Comparison of ENCODE assay signal across 11 cellular contexts in genomic region chr12:2640281-2640680, GRCh38.
DNase-seq lines count a peak whose midpoint lies in the region; ATAC-seq and TF ChIP-seq lines count a peak whose summit lies in the region.
"Had no signal": no experiment of that assay in that cellular context is flagged by ENCODE, and none has a peak within 500 bp of the region (broad histone marks: within the 10 kb centered on the region; RNA-seq: fewer than 3 reads in every experiment).

No MANE protein-coding gene starts in this region.

- H3K27me3 ChIP-seq in cardiac muscle cell (no peaks in the 10 kb centered on the region), skeletal muscle tissue (ENCODE audit: control insufficient read depth in 3 of 3, insufficient read depth in 3 of 3, low read length in 3 of 3) (peaks cover 0 to 29% (median 16%) of the 10 kb centered on the region in 3 donors)

- peak; percentile 61 for DNase-seq in GOT3 (lab: John Stamatoyannopoulos, UW)
- no peak for DNase-seq in cardiac muscle cell (ENCODE audit: low read depth in 1 of 2, low spot score in 1 of 2)
- no peak for DNase-seq in NOMO-1 treated with dmso at 0.1 percent for 144 hours (lab: John Stamatoyannopoulos, UW; ENCODE audit: unreplicated experiment)
- DNase-seq in activated naive CD4-positive, alpha-beta T cell (lab: John Stamatoyannopoulos, UW): no peak
- DNase-seq in islet precursor cell: no peak
- no peak for DNase-seq in NCI-H2107 (lab: John Stamatoyannopoulos, UW)
- DNase-seq: activated gamma-delta T cell, DMS79 had no signal

- H3K27ac ChIP-seq in cardiac muscle cell (no peak overlapping the region), skeletal muscle tissue (ENCODE audit: low read depth, low read length) (peak overlapping the region; percentile 57)
- H3K27ac ChIP-seq: VCaP had no signal

- H3K4me3 ChIP-seq in cardiac muscle cell (no peak overlapping the region), skeletal muscle tissue (ENCODE audit: low read length in 3 of 3) (no peak overlapping the region)

- H3K27ac Mint-ChIP-seq in activated T-helper 17 cell treated with anti-CD3 and anti-CD28 coated beads, Interleukin-2, amount 50 U/mL, for 72 hours: peak overlapping the region; percentile 48

- no peaks in the 10 kb centered on the region for H3K36me3 ChIP-seq in cardiac muscle cell
- H3K36me3 ChIP-seq in skeletal muscle tissue (ENCODE audit: control insufficient read depth in 3 of 3, insufficient read depth in 3 of 3, low read length in 3 of 3): no peaks in the 10 kb centered on the region

- peak; percentile 16 for TF ChIP-seq CTCF in cardiac muscle cell (IDR thresholded peaks at IDR 0.05; ENCODE audit: low read depth, low read length)

- no peaks in the 10 kb centered on the region for H3K9me3 Mint-ChIP-seq in activated T-helper 17 cell treated with anti-CD3 and anti-CD28 coated beads, Interleukin-2, amount 50 U/mL, for 72 hours

- no peak for ATAC-seq in activated T-helper 17 cell treated with anti-CD3 and anti-CD28 coated beads, Interleukin-2, amount 50 U/mL, for 72 hours (replicated peaks)

- H3K9me3 ChIP-seq in cardiac muscle cell (ENCODE audit: low read depth): no peaks in the 10 kb centered on the region
- no peaks in the 10 kb centered on the region for H3K9me3 ChIP-seq in skeletal muscle tissue (ENCODE audit: control insufficient read depth in 3 of 3, low read length in 3 of 3)

- H3K4me1 Mint-ChIP-seq in activated T-helper 17 cell treated with anti-CD3 and anti-CD28 coated beads, Interleukin-2, amount 50 U/mL, for 72 hours: peaks cover 24% of the 10 kb centered on the region

- no peak overlapping the region for H3K4me3 Mint-ChIP-seq in activated T-helper 17 cell treated with anti-CD3 and anti-CD28 coated beads, Interleukin-2, amount 50 U/mL, for 72 hours

- no peak overlapping the region for H3K9ac ChIP-seq in skeletal muscle tissue (ENCODE audit: low read depth in 1 of 3, low read length in 3 of 3)

- H3K4me1 ChIP-seq in cardiac muscle cell (ENCODE audit: low read depth): no peaks in the 10 kb centered on the region
- H3K4me1 ChIP-seq in skeletal muscle tissue (ENCODE audit: control insufficient read depth in 3 of 3, insufficient read depth in 3 of 3, low read length in 3 of 3): peaks cover 13 to 27% (median 17%) of the 10 kb centered on the region in 3 donors

- peaks cover 43% of the 10 kb centered on the region for H3K27me3 Mint-ChIP-seq in activated T-helper 17 cell treated with anti-CD3 and anti-CD28 coated beads, Interleukin-2, amount 50 U/mL, for 72 hours

- no peaks in the 10 kb centered on the region for H3K36me3 Mint-ChIP-seq in activated T-helper 17 cell treated with anti-CD3 and anti-CD28 coated beads, Interleukin-2, amount 50 U/mL, for 72 hours (ENCODE audit: low read depth)
